In the genomic region with DNA sequence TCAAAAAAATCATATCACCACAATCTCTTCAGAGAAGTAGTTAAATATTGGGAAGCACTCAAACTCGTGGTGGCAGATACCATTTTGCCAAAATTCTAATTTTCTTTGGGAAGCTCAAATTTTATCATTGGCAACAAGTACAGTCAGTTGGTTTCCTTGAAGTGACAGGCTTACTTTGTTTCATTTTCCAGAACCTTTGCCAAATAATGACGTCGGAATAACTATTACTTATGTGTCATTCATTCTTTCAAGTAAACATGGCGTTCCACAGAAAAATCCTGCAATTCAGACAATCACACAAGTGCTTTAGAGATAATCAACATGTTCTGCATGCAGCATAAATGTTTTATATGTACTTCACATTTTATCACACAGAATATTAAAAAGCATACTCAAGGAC, we compare ENCODE assay signal across 20 cellular contexts. TPM values are rescaled to one million over a fixed set of nuclear protein-coding genes. Genes with fewer than 3 reads are reported as not detected.
DNase-seq lines count a peak whose midpoint lies in the region; ATAC-seq and TF ChIP-seq lines count a peak whose summit lies in the region.
"Had no signal": no experiment of that assay in that cellular context is flagged by ENCODE, and none has a peak within 500 bp of the region (broad histone marks: within the 10 kb centered on the region; RNA-seq: fewer than 3 reads in every experiment).

No MANE protein-coding gene starts in this region.

- peaks cover 86% of the 10 kb centered on the region for H3K79me2 ChIP-seq in PC-3 (ENCODE audit: low read length)

- peak overlapping the region; percentile 49; the same call in 1 of the 2 replicates for H3K9ac ChIP-seq in PC-3 (ENCODE audit: low read length)

- POLR2A ChIA-PET in PC-3 (lab: Charles Lee; ENCODE audit: unreplicated experiment): no interaction called here

- H3K27ac ChIP-seq in PC-3 (ENCODE audit: low read length) (peak overlapping the region; percentile 90), cingulate gyrus (ENCODE audit: low read depth, low read length) (peak overlapping the region; percentile 55), temporal lobe (ENCODE audit: low read depth, low read length) (peak overlapping the region; percentile 28)
- H3K27ac ChIP-seq: body of pancreas, gastrocnemius medialis, pancreas had no signal

- intact Hi-C loops in PC-3 (cut with micrococcal nuclease): no loop called here

- no peak for TF ChIP-seq CTCF in PC-3 (conservative IDR thresholded peaks at IDR 0.05; ENCODE audit: low read depth, low read length)

- no peaks in the 10 kb centered on the region for H3F3A ChIP-seq in PC-3 (ENCODE audit: low read length, unreplicated experiment)

- H3K36me3 ChIP-seq in PC-3 (ENCODE audit: low read depth, low read length): peaks cover 8% of the 10 kb centered on the region; the same call in 1 of the 2 replicates
- H3K36me3 ChIP-seq: pancreas had no signal

- CTCF ChIA-PET in PC-3 (lab: Charles Lee): no interaction called here

- BruUV-seq in PC-3 (replicated peaks; lab: Mats Ljungman, UMichigan): no TSS peak

- no peak for ATAC-seq in PC-3
- ATAC-seq: activated T-cell treated with anti-CD3 and anti-CD28 coated beads, Interleukin-2, amount 50 U/mL, for 72 hours; body of pancreas; gastrocnemius medialis; naive thymus-derived CD4-positive, alpha-beta T cell; pancreas had no signal

- H3K9me3 ChIP-seq in PC-3 (ENCODE audit: low read length): no peaks in the 10 kb centered on the region
- H3K9me3 ChIP-seq: body of pancreas, gastrocnemius medialis, HAP-1, pancreas had no signal

- peak; percentile 70 for DNase-seq in PC-3
- peak; percentile 74 for DNase-seq in iris pigment epithelial cell (ENCODE audit: low read depth)
- DNase-seq in NOMO-1 treated with dmso at 0.1 percent for 144 hours (lab: John Stamatoyannopoulos, UW; ENCODE audit: unreplicated experiment): no peak
- no peak for DNase-seq in cortex of kidney (lab: John Stamatoyannopoulos, UW)
- DNase-seq in NCI-H69 (lab: John Stamatoyannopoulos, UW): no peak
- DNase-seq: activated CD4-positive, alpha-beta T cell treated with anti-CD3 and anti-CD28 coated beads for 48 hours; activated T-cell treated with anti-CD3 and anti-CD28 coated beads, Interleukin-2, amount 50 U/mL, for 72 hours; body of pancreas; CD4-positive, alpha-beta memory T cell; gastrocnemius medialis; mesendoderm; naive thymus-derived CD4-positive, alpha-beta T cell; NCI-H1417 treated with DMSO at 0.1 percent for 48 hours; NCI-H2107; NCI-H510A; NK-92 treated with Interleukin-12 subunit alpha and Interleukin-12 subunit beta, amount 100 ng/mL, for 24 hours; pancreas had no signal

- no peak overlapping the region for H2AFZ ChIP-seq in PC-3 (ENCODE audit: low read length)

- peaks cover 43% of the 10 kb centered on the region for H3K4me1 ChIP-seq in PC-3 (ENCODE audit: insufficient read depth, low read length)

- H3K27me3 ChIP-seq in PC-3 (ENCODE audit: low read length): no peaks in the 10 kb centered on the region
- H3K27me3 ChIP-seq: body of pancreas, gastrocnemius medialis, pancreas had no signal

- peak overlapping the region; percentile 68 for H3K4me2 ChIP-seq in PC-3 (ENCODE audit: low read length)

- no peak overlapping the region for H3K4me3 ChIP-seq in PC-3 (ENCODE audit: low read length)
- H3K4me3 ChIP-seq: body of pancreas, gastrocnemius medialis, HAP-1, pancreas had no signal

- H3K9me2 ChIP-seq in PC-3 (replicated peaks; ENCODE audit: low read length): no peaks in the 10 kb centered on the region

- H4K20me1 ChIP-seq in PC-3 (ENCODE audit: low read length): peaks cover 5% of the 10 kb centered on the region; the same call in 1 of the 2 replicates

RNA-seq across cellular contexts. Expression of a gene that starts 5.4 kb away (rescaled TPM):
- 21.0 and 32.9 TPM in 2 replicates for total RNA-seq in PC-3 (2014; rRNA removed)
- 9.6 TPM for total RNA-seq in temporal lobe

RNA-seq across cellular contexts. Expression of a gene that starts 44.2 kb away (rescaled TPM):
- total RNA-seq in PC-3 (2014; rRNA removed) (32.9 and 48.2 TPM in 2 replicates), temporal lobe (15.5 TPM)

RNA-seq across cellular contexts. Expression of a gene that starts 44.3 kb away (rescaled TPM):
- total RNA-seq in PC-3 (2014; rRNA removed) (35.1 and 42.4 TPM in 2 replicates), temporal lobe (15.5 TPM)

RNA-seq across cellular contexts. Expression of a gene that starts 56.6 kb away (rescaled TPM):
- total RNA-seq in PC-3 (2014; rRNA removed) (41.3 and 48.5 TPM in 2 replicates), temporal lobe (23.6 TPM)

RNA-seq across cellular contexts. Expression of a gene that starts 56.6 kb away (rescaled TPM):
- 35.5 and 36.3 TPM in 2 replicates for total RNA-seq in PC-3 (2014; rRNA removed)
- 13.8 TPM for total RNA-seq in temporal lobe

Comparison
In these comparisons a context has a peak if more than half of its experiments do, and no peak if none do; other contexts are left out.
1. DNase-seq: peak in PC-3 (single experiment) and iris pigment epithelial cell (single experiment); none in NOMO-1 treated with dmso at 0.1 percent for 144 hours (single experiment), cortex of kidney (single experiment) and NCI-H69 (single experiment).
2. H3K27ac ChIP-seq: peak in every context shown above with its lines; median percentile 90 in PC-3; 55 in cingulate gyrus; 28 in temporal lobe.